Comparison of ENCODE assay signal across 1 cellular context in genomic region chr11:119030329-119031047, GRCh38.
TF ChIP-seq lines count a peak whose summit lies in the region.

SLC37A4 (minus strand) TSS chr11:119030877.

TF ChIP-seq in HepG2, 621 proteins besides CTCF, POLR2A, EP300 and RAD21 (continued from another document and continues in another):
- TF ChIP-seq SP1 (IDR thresholded peaks at IDR 0.05) (no peak), SP1 (CRISPR knock-in tag; IDR thresholded peaks at IDR 0.05) (peak; percentile 89), ZBTB1 (CRISPR knock-in tag; IDR thresholded peaks at IDR 0.05; ENCODE audit: borderline replicate concordance) (no peak), ZNF670 (CRISPR knock-in tag; IDR thresholded peaks at IDR 0.05; ENCODE audit: borderline replicate concordance) (no peak), TEAD2 (CRISPR knock-in tag; IDR thresholded peaks at IDR 0.05) (no peak; the same call in 1 of the 2 replicates), ZNF136 (CRISPR knock-in tag; IDR thresholded peaks at IDR 0.05; ENCODE audit: low read depth) (no peak), EEA1 (CRISPR knock-in tag; IDR thresholded peaks at IDR 0.05; ENCODE audit: borderline replicate concordance) (peak; percentile 74; the same call in 1 of the 2 replicates), ZNF510 (CRISPR knock-in tag; IDR thresholded peaks at IDR 0.05; ENCODE audit: low read depth) (0 out of 2 replicates have a peak, but pooled peaks have one; percentile 45), ATF4 (CRISPR knock-in tag; IDR thresholded peaks at IDR 0.05) (peak in 1 of 2 experiments; percentile 68; a peak in 1 of 4 replicates), CREB1 (IDR thresholded peaks at IDR 0.05) (peak; percentile 49; the same call in 1 of the 2 replicates), CREB1 (CRISPR knock-in tag; IDR thresholded peaks at IDR 0.05) (peak; percentile 63; the same call in 1 of the 2 replicates), ZNF703 (CRISPR knock-in tag; IDR thresholded peaks at IDR 0.05; ENCODE audit: borderline replicate concordance) (no peak), PRMT3 (CRISPR knock-in tag; IDR thresholded peaks at IDR 0.05; ENCODE audit: borderline replicate concordance, low read depth) (no peak; the same call in 1 of the 2 replicates), TBX2 (CRISPR knock-in tag; IDR thresholded peaks at IDR 0.05; ENCODE audit: borderline replicate concordance) (peak; percentile 88; the same call in 1 of the 2 replicates), MNT (IDR thresholded peaks at IDR 0.05) (peak; percentile 48; the same call in 1 of the 2 replicates), ARNT2 (CRISPR knock-in tag; IDR thresholded peaks at IDR 0.05; ENCODE audit: low read depth) (peak; percentile 96), KLF6 (CRISPR knock-in tag; IDR thresholded peaks at IDR 0.05) (no peak), ZNF10 (CRISPR knock-in tag; IDR thresholded peaks at IDR 0.05; ENCODE audit: borderline replicate concordance, low read depth) (no peak), ZNF557 (CRISPR knock-in tag; IDR thresholded peaks at IDR 0.05) (peak; percentile 77; the same call in 1 of the 2 replicates), WIZ (CRISPR knock-in tag; IDR thresholded peaks at IDR 0.05) (0 out of 2 replicates have a peak, but pooled peaks have one; percentile 24), MXD3 (CRISPR knock-in tag; IDR thresholded peaks at IDR 0.05) (peak; percentile 79), RORA (CRISPR knock-in tag; IDR thresholded peaks at IDR 0.05) (no peak), GABPA (IDR thresholded peaks at IDR 0.05; ENCODE audit: low read depth, low read length) (no peak), GABPA (CRISPR knock-in tag; IDR thresholded peaks at IDR 0.05; ENCODE audit: low read depth) (peak; percentile 69; the same call in 1 of the 2 replicates), MAF1 (CRISPR knock-in tag; IDR thresholded peaks at IDR 0.05; ENCODE audit: borderline replicate concordance) (0 out of 2 replicates have a peak, but pooled peaks have one; percentile 47), TBL1XR1 (IDR thresholded peaks at IDR 0.05; ENCODE audit: borderline replicate concordance, low read length, partially characterized antibody) (no peak), ZFP37 (CRISPR knock-in tag; IDR thresholded peaks at IDR 0.05; ENCODE audit: borderline replicate concordance) (peak; percentile 77; the same call in 1 of the 2 replicates), ARHGAP35 (CRISPR knock-in tag; IDR thresholded peaks at IDR 0.05; ENCODE audit: borderline replicate concordance) (no peak), ZNF589 (CRISPR knock-in tag; conservative IDR thresholded peaks at IDR 0.05) (no peak), ZNF451 (CRISPR knock-in tag; IDR thresholded peaks at IDR 0.05) (0 out of 2 replicates have a peak, but pooled peaks have one; percentile 46), ZNF891 (CRISPR knock-in tag; IDR thresholded peaks at IDR 0.05) (no peak), ZNF652 (CRISPR knock-in tag; IDR thresholded peaks at IDR 0.05; ENCODE audit: borderline replicate concordance, low read depth) (peak; percentile 19; the same call in 1 of the 2 replicates), PHF8 (CRISPR knock-in tag; IDR thresholded peaks at IDR 0.05) (peak; percentile 38; the same call in 1 of the 2 replicates), ARID3A (IDR thresholded peaks at IDR 0.05; ENCODE audit: low read depth, low read length) (no peak), ZSCAN5A (CRISPR knock-in tag; IDR thresholded peaks at IDR 0.05; ENCODE audit: borderline replicate concordance) (0 out of 2 replicates have a peak, but pooled peaks have one; percentile 46), ZNF274 (CRISPR knock-in tag; IDR thresholded peaks at IDR 0.05) (peak; percentile 81), ZSCAN22 (CRISPR knock-in tag; IDR thresholded peaks at IDR 0.05) (no peak)
- TF ChIP-seq, protein P1, sequence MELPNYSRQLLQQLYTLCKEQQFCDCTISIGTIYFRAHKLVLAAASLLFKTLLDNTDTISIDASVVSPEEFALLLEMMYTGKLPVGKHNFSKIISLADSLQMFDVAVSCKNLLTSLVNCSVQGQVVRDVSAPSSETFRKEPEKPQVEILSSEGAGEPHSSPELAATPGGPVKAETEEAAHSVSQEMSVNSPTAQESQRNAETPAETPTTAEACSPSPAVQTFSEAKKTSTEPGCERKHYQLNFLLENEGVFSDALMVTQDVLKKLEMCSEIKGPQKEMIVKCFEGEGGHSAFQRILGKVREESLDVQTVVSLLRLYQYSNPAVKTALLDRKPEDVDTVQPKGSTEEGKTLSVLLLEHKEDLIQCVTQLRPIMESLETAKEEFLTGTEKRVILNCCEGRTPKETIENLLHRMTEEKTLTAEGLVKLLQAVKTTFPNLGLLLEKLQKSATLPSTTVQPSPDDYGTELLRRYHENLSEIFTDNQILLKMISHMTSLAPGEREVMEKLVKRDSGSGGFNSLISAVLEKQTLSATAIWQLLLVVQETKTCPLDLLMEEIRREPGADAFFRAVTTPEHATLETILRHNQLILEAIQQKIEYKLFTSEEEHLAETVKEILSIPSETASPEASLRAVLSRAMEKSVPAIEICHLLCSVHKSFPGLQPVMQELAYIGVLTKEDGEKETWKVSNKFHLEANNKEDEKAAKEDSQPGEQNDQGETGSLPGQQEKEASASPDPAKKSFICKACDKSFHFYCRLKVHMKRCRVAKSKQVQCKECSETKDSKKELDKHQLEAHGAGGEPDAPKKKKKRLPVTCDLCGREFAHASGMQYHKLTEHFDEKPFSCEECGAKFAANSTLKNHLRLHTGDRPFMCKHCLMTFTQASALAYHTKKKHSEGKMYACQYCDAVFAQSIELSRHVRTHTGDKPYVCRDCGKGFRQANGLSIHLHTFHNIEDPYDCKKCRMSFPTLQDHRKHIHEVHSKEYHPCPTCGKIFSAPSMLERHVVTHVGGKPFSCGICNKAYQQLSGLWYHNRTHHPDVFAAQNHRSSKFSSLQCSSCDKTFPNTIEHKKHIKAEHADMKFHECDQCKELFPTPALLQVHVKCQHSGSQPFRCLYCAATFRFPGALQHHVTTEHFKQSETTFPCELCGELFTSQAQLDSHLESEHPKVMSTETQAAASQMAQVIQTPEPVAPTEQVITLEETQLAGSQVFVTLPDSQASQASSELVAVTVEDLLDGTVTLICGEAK (IDR thresholded peaks at IDR 0.05), result no peak
- TF ChIP-seq, protein P1 (CRISPR knock-in tag; IDR thresholded peaks at IDR 0.05), result no peak; the same call in 1 of the 2 replicates
- TF ChIP-seq, protein P2, sequence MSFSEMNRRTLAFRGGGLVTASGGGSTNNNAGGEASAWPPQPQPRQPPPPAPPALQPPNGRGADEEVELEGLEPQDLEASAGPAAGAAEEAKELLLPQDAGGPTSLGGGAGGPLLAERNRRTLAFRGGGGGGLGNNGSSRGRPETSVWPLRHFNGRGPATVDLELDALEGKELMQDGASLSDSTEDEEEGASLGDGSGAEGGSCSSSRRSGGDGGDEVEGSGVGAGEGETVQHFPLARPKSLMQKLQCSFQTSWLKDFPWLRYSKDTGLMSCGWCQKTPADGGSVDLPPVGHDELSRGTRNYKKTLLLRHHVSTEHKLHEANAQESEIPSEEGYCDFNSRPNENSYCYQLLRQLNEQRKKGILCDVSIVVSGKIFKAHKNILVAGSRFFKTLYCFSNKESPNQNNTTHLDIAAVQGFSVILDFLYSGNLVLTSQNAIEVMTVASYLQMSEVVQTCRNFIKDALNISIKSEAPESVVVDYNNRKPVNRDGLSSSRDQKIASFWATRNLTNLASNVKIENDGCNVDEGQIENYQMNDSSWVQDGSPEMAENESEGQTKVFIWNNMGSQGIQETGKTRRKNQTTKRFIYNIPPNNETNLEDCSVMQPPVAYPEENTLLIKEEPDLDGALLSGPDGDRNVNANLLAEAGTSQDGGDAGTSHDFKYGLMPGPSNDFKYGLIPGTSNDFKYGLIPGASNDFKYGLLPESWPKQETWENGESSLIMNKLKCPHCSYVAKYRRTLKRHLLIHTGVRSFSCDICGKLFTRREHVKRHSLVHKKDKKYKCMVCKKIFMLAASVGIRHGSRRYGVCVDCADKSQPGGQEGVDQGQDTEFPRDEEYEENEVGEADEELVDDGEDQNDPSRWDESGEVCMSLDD (CRISPR knock-in tag; IDR thresholded peaks at IDR 0.05; ENCODE audit: borderline replicate concordance), result peak; percentile 96
- TF ChIP-seq, protein P3, sequence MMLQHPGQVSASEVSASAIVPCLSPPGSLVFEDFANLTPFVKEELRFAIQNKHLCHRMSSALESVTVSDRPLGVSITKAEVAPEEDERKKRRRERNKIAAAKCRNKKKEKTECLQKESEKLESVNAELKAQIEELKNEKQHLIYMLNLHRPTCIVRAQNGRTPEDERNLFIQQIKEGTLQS (CRISPR knock-in tag; IDR thresholded peaks at IDR 0.05), result peak; percentile 36; the same call in 1 of the 2 replicates
